ENCODE assay signal across 1 cellular context in genomic region chr2:72883356-72883962, GRCh38.
TF ChIP-seq lines count a peak whose summit lies in the region.

No MANE protein-coding gene starts in this region.

TF ChIP-seq in HepG2, 621 proteins besides CTCF, POLR2A, EP300 and RAD21 (continued from another document and continues in another):
- TF ChIP-seq ZNF281 (CRISPR knock-in tag; IDR thresholded peaks at IDR 0.05; ENCODE audit: borderline replicate concordance), result peak; percentile 72
- no peak for TF ChIP-seq RXRA (CRISPR knock-in tag; IDR thresholded peaks at IDR 0.05)
- no peak for TF ChIP-seq SMYD3 (CRISPR knock-in tag; IDR thresholded peaks at IDR 0.05)
- TF ChIP-seq ZNF337 (CRISPR knock-in tag; IDR thresholded peaks at IDR 0.05; ENCODE audit: borderline replicate concordance, low read depth), result 0 out of 2 replicates have a peak, but pooled peaks have one; percentile 31
- no peak for TF ChIP-seq AHR (CRISPR knock-in tag; IDR thresholded peaks at IDR 0.05)
- TF ChIP-seq MTA3 (CRISPR knock-in tag; IDR thresholded peaks at IDR 0.05), result no peak
- no peak for TF ChIP-seq RERE (CRISPR knock-in tag; IDR thresholded peaks at IDR 0.05; ENCODE audit: low read depth)
- TF ChIP-seq SRSF1 (optimal IDR thresholded peaks at IDR 0.05; ENCODE audit: low read depth, low read length), result no peak
- TF ChIP-seq ZNF329 (CRISPR knock-in tag; IDR thresholded peaks at IDR 0.05; ENCODE audit: low read depth), result no peak
- TF ChIP-seq ZNF326 (CRISPR knock-in tag; IDR thresholded peaks at IDR 0.05; ENCODE audit: borderline replicate concordance), result no peak
- no peak for TF ChIP-seq ZNF282 (IDR thresholded peaks at IDR 0.05; ENCODE audit: partially characterized antibody)
- no peak for TF ChIP-seq GATA4 (IDR thresholded peaks at IDR 0.05; ENCODE audit: borderline replicate concordance, low read depth)
- peak; percentile 82; the same call in 1 of the 2 replicates for TF ChIP-seq KLF11 (CRISPR knock-in tag; IDR thresholded peaks at IDR 0.05)
- TF ChIP-seq PHF5A (CRISPR knock-in tag; IDR thresholded peaks at IDR 0.05; ENCODE audit: low read depth, unreplicated experiment), result no peak
- TF ChIP-seq RELA (CRISPR knock-in tag; IDR thresholded peaks at IDR 0.05), result no peak
- no peak for TF ChIP-seq ZNF30 (CRISPR knock-in tag; IDR thresholded peaks at IDR 0.05)
- 0 out of 2 replicates have a peak, but pooled peaks have one; percentile 55 for TF ChIP-seq ZNF263 (CRISPR knock-in tag; IDR thresholded peaks at IDR 0.05)
- no peak for TF ChIP-seq ZNF878 (CRISPR knock-in tag; IDR thresholded peaks at IDR 0.05)
- peak; percentile 66; the same call in 1 of the 2 replicates for TF ChIP-seq ZNF816 (CRISPR knock-in tag; IDR thresholded peaks at IDR 0.05; ENCODE audit: borderline replicate concordance)
- TF ChIP-seq SRF (IDR thresholded peaks at IDR 0.05; ENCODE audit: low read depth, low read length), result no peak
- TF ChIP-seq SP1 (IDR thresholded peaks at IDR 0.05), result no peak
- TF ChIP-seq SP1 (CRISPR knock-in tag; IDR thresholded peaks at IDR 0.05), result no peak
- TF ChIP-seq, protein P1, sequence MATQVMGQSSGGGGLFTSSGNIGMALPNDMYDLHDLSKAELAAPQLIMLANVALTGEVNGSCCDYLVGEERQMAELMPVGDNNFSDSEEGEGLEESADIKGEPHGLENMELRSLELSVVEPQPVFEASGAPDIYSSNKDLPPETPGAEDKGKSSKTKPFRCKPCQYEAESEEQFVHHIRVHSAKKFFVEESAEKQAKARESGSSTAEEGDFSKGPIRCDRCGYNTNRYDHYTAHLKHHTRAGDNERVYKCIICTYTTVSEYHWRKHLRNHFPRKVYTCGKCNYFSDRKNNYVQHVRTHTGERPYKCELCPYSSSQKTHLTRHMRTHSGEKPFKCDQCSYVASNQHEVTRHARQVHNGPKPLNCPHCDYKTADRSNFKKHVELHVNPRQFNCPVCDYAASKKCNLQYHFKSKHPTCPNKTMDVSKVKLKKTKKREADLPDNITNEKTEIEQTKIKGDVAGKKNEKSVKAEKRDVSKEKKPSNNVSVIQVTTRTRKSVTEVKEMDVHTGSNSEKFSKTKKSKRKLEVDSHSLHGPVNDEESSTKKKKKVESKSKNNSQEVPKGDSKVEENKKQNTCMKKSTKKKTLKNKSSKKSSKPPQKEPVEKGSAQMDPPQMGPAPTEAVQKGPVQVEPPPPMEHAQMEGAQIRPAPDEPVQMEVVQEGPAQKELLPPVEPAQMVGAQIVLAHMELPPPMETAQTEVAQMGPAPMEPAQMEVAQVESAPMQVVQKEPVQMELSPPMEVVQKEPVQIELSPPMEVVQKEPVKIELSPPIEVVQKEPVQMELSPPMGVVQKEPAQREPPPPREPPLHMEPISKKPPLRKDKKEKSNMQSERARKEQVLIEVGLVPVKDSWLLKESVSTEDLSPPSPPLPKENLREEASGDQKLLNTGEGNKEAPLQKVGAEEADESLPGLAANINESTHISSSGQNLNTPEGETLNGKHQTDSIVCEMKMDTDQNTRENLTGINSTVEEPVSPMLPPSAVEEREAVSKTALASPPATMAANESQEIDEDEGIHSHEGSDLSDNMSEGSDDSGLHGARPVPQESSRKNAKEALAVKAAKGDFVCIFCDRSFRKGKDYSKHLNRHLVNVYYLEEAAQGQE (IDR thresholded peaks at IDR 0.05; ENCODE audit: borderline replicate concordance in 1 of 2, low read depth in 1 of 2, low read length in 2 of 2), result peak; percentile 96 to 99
- peak; percentile 41; the same call in 1 of the 2 replicates for TF ChIP-seq NFATC3 (CRISPR knock-in tag; IDR thresholded peaks at IDR 0.05)
- TF ChIP-seq, protein P2, sequence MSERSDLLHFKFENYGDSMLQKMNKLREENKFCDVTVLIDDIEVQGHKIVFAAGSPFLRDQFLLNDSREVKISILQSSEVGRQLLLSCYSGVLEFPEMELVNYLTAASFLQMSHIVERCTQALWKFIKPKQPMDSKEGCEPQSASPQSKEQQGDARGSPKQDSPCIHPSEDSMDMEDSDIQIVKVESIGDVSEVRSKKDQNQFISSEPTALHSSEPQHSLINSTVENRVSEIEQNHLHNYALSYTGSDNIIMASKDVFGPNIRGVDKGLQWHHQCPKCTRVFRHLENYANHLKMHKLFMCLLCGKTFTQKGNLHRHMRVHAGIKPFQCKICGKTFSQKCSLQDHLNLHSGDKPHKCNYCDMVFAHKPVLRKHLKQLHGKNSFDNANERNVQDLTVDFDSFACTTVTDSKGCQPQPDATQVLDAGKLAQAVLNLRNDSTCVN (CRISPR knock-in tag; IDR thresholded peaks at IDR 0.05; ENCODE audit: borderline replicate concordance), result peak; percentile 86
- peak; percentile 48; the same call in 1 of the 2 replicates for TF ChIP-seq GATAD2A (CRISPR knock-in tag; IDR thresholded peaks at IDR 0.05)
- no peak for TF ChIP-seq CENPT (CRISPR knock-in tag; IDR thresholded peaks at IDR 0.05; ENCODE audit: low read depth)
- TF ChIP-seq ZNF441 (CRISPR knock-in tag; IDR thresholded peaks at IDR 0.05; ENCODE audit: borderline replicate concordance), result no peak; the same call in 1 of the 2 replicates
- TF ChIP-seq ZKSCAN5 (CRISPR knock-in tag; IDR thresholded peaks at IDR 0.05), result no peak
- TF ChIP-seq, protein P3, sequence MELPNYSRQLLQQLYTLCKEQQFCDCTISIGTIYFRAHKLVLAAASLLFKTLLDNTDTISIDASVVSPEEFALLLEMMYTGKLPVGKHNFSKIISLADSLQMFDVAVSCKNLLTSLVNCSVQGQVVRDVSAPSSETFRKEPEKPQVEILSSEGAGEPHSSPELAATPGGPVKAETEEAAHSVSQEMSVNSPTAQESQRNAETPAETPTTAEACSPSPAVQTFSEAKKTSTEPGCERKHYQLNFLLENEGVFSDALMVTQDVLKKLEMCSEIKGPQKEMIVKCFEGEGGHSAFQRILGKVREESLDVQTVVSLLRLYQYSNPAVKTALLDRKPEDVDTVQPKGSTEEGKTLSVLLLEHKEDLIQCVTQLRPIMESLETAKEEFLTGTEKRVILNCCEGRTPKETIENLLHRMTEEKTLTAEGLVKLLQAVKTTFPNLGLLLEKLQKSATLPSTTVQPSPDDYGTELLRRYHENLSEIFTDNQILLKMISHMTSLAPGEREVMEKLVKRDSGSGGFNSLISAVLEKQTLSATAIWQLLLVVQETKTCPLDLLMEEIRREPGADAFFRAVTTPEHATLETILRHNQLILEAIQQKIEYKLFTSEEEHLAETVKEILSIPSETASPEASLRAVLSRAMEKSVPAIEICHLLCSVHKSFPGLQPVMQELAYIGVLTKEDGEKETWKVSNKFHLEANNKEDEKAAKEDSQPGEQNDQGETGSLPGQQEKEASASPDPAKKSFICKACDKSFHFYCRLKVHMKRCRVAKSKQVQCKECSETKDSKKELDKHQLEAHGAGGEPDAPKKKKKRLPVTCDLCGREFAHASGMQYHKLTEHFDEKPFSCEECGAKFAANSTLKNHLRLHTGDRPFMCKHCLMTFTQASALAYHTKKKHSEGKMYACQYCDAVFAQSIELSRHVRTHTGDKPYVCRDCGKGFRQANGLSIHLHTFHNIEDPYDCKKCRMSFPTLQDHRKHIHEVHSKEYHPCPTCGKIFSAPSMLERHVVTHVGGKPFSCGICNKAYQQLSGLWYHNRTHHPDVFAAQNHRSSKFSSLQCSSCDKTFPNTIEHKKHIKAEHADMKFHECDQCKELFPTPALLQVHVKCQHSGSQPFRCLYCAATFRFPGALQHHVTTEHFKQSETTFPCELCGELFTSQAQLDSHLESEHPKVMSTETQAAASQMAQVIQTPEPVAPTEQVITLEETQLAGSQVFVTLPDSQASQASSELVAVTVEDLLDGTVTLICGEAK (IDR thresholded peaks at IDR 0.05), result no peak
- TF ChIP-seq, protein P3 (CRISPR knock-in tag; IDR thresholded peaks at IDR 0.05), result no peak
- TF ChIP-seq MYC (CRISPR knock-in tag; IDR thresholded peaks at IDR 0.05; ENCODE audit: borderline replicate concordance), result no peak
- 0 out of 2 replicates have a peak, but pooled peaks have one; percentile 39 for TF ChIP-seq ZNF205 (CRISPR knock-in tag; IDR thresholded peaks at IDR 0.05)
- no peak for TF ChIP-seq PREB (CRISPR knock-in tag; IDR thresholded peaks at IDR 0.05)
- no peak for TF ChIP-seq ZNF615 (CRISPR knock-in tag; IDR thresholded peaks at IDR 0.05; ENCODE audit: borderline replicate concordance)
- TF ChIP-seq ISL2 (CRISPR knock-in tag; IDR thresholded peaks at IDR 0.05), result 0 out of 2 replicates have a peak, but pooled peaks have one; percentile 49
- no peak for TF ChIP-seq HDAC6 (IDR thresholded peaks at IDR 0.05; ENCODE audit: low read depth, low read length)
- no peak for TF ChIP-seq ZKSCAN1 (IDR thresholded peaks at IDR 0.05; ENCODE audit: low read length)
- no peak; the same call in 1 of the 2 replicates for TF ChIP-seq ZNF558 (CRISPR knock-in tag; IDR thresholded peaks at IDR 0.05; ENCODE audit: borderline replicate concordance)
